In genomic region chr9:35277649-35278359, GRCh38 we compare ENCODE assay signal across 1 cellular context.
A peak's percentile ranks its signal among the peaks of the same experiment; 100 is the strongest.
TF ChIP-seq lines count a peak whose summit lies in the region.

No MANE protein-coding gene starts in this region.

TF ChIP-seq in endothelial cell of umbilical vein, 7 proteins besides CTCF, POLR2A, EP300 and RAD21:
- no peak for TF ChIP-seq MYC (IDR thresholded peaks at IDR 0.05; ENCODE audit: low read depth, low read length)
- TF ChIP-seq EZH2 (IDR thresholded peaks at IDR 0.05; ENCODE audit: borderline replicate concordance, low read depth, low read length, severe bottlenecking) = no peak
- TF ChIP-seq MAX (IDR thresholded peaks at IDR 0.05; ENCODE audit: insufficient read depth, insufficient read length) = no peak
- peak; percentile 87 for TF ChIP-seq JUN (IDR thresholded peaks at IDR 0.05; ENCODE audit: borderline replicate concordance, insufficient read depth, insufficient read length, low read depth)
- peak; percentile 80 for TF ChIP-seq FOS (IDR thresholded peaks at IDR 0.05; ENCODE audit: borderline replicate concordance, insufficient read depth, low read length)
- TF ChIP-seq POLR2AphosphoS5 (IDR thresholded peaks at IDR 0.05; ENCODE audit: insufficient read depth, low read depth, low read length) = peak; percentile 80
- peak; percentile 58 for TF ChIP-seq GATA2 (IDR thresholded peaks at IDR 0.05; ENCODE audit: insufficient read depth, insufficient read length, low read depth, low read length)
